ENCODE assay signal across 8 cellular contexts in genomic region chr14:21103710-21104447, GRCh38. TPM values are rescaled to one million over a fixed set of nuclear protein-coding genes. Genes with fewer than 3 reads are reported as not detected.
DNase-seq lines count a peak whose midpoint lies in the region; ATAC-seq, FAIRE-seq and TF ChIP-seq lines count a peak whose summit lies in the region.

No MANE protein-coding gene starts in this region.

- H3K9me3 ChIP-seq in GM23248 (ENCODE audit: low read depth) = no peaks in the 10 kb centered on the region
- no peaks in the 10 kb centered on the region for H3K9me3 ChIP-seq in Karpas-422 (ENCODE audit: low read length)
- H3K9me3 ChIP-seq in fibroblast of lung (ENCODE audit: control insufficient read depth, insufficient read depth, low read depth, low read length) = no peaks in the 10 kb centered on the region
- H3K9me3 ChIP-seq in naive thymus-derived CD4-positive, alpha-beta T cell (ENCODE audit: control insufficient read depth in 2 of 3, low read length in 3 of 3) = no peaks in the 10 kb centered on the region

- POLR2A ChIA-PET in naive thymus-derived CD4-positive, alpha-beta T cell (lab: Charles Lee) = interaction anchor here (1.1 to 5.9 kb wide), 10 partner anchors 10 to 333 kb away, joined by 3 to 53 read pairs (median 9); no protein-coding TSS in a partner anchor

- WGBS in GM23248 (ENCODE audit: low coverage in 1 of 2, low lambda C conversion rate in 2 of 2, missing lambda C conversion rate in 2 of 2), 2 experiments = 1% methylated on average over 59 to 62 of the region's 62 CpGs

- H3K9me3 Mint-ChIP-seq in naive thymus-derived CD4-positive, alpha-beta T cell = peaks cover 0 to 1% (median 0%) of the 10 kb centered on the region in 11 donors
- no peaks in the 10 kb centered on the region for H3K9me3 Mint-ChIP-seq in stimulated activated memory B cell treated with anti-CD40 and anti-IgM and Interleukin-4, amounts not matched to agents 10 μg/mL and 1 μg/mL and 100 μg/mL, for 72 hours

- H2AFZ ChIP-seq in GM23248 (peak overlapping the region; percentile 93), Karpas-422 (ENCODE audit: low read length) (peak overlapping the region; percentile 88), fibroblast of lung (ENCODE audit: low read length) (peak overlapping the region; percentile 91)

- H3K79me2 ChIP-seq in GM23248 (ENCODE audit: insufficient read depth) (no peaks in the 10 kb centered on the region), Karpas-422 (ENCODE audit: low read length) (peaks cover 10% of the 10 kb centered on the region; the same call in 1 of the 2 replicates), fibroblast of lung (ENCODE audit: control insufficient read depth, insufficient read depth, low read length) (no peaks in the 10 kb centered on the region)

- H3K9ac ChIP-seq in GM23248 (peak overlapping the region; percentile 98), Karpas-422 (ENCODE audit: low read length) (peak overlapping the region; percentile 96), fibroblast of lung (ENCODE audit: insufficient read depth, low read length) (peak overlapping the region; percentile 99)

- H3F3A ChIP-seq in GM23248 (ENCODE audit: insufficient read depth) = peaks cover 34% of the 10 kb centered on the region

- H3K4me2 ChIP-seq in GM23248 (ENCODE audit: unreplicated experiment) (peak overlapping the region; percentile 99), Karpas-422 (ENCODE audit: low read depth, low read length, poor library complexity, severe bottlenecking) (peak overlapping the region; percentile 98), fibroblast of lung (ENCODE audit: extremely low read depth, insufficient read depth, low read length) (peak overlapping the region; percentile 95)

- H3K4me3 ChIP-seq in GM23248 (peak overlapping the region; percentile 80), Karpas-422 (ENCODE audit: low read length) (peak overlapping the region; percentile 96), fibroblast of lung (replicated peaks in 1 of 4; ENCODE audit: control extremely low read depth in 1 of 4, insufficient read depth in 1 of 4, low read depth in 3 of 4, low read length in 4 of 4) (peak overlapping the region; percentile 69 to 80 (median 76))
- peak overlapping the region; percentile 94 for H3K4me3 ChIP-seq in naive thymus-derived CD4-positive, alpha-beta T cell (ENCODE audit: low read length)

- peak overlapping the region; percentile 25 to 97 (median 89) for H3K27ac Mint-ChIP-seq in naive thymus-derived CD4-positive, alpha-beta T cell
- peak overlapping the region; percentile 76 for H3K27ac Mint-ChIP-seq in stimulated activated memory B cell treated with anti-CD40 and anti-IgM and Interleukin-4, amounts not matched to agents 10 μg/mL and 1 μg/mL and 100 μg/mL, for 72 hours

- H3K27me3 ChIP-seq in GM23248 (replicated peaks; ENCODE audit: insufficient read depth) (no peaks in the 10 kb centered on the region), Karpas-422 (ENCODE audit: low read length) (no peaks in the 10 kb centered on the region), fibroblast of lung (ENCODE audit: control insufficient read depth, insufficient read depth, low read length) (no peaks in the 10 kb centered on the region)
- H3K27me3 ChIP-seq in naive thymus-derived CD4-positive, alpha-beta T cell (ENCODE audit: control insufficient read depth in 2 of 2, insufficient read depth in 2 of 2, low read length in 2 of 2) = peaks cover 0 to 4% of the 10 kb centered on the region in 2 donors

- H3K9me2 ChIP-seq in GM23248 (ENCODE audit: insufficient read depth) (no peaks in the 10 kb centered on the region), Karpas-422 (replicated peaks; ENCODE audit: insufficient read depth, low read length) (no peaks in the 10 kb centered on the region)

- in situ Hi-C loops in GM23248 (cut with MboI) = no loop called here

- peaks cover 23 to 41% (median 26%) of the 10 kb centered on the region in 7 donors for H3K4me1 Mint-ChIP-seq in naive thymus-derived CD4-positive, alpha-beta T cell
- peaks cover 35% of the 10 kb centered on the region for H3K4me1 Mint-ChIP-seq in stimulated activated memory B cell treated with anti-CD40 and anti-IgM and Interleukin-4, amounts not matched to agents 10 μg/mL and 1 μg/mL and 100 μg/mL, for 72 hours

- peak; percentile 96 for DNase-seq in EH (ENCODE audit: low read depth)
- peak; percentile 99 for DNase-seq in GM23248
- DNase-seq in Karpas-422 = peak; percentile 100
- peak; percentile 81 for DNase-seq in RCC 7860 (ENCODE audit: low spot score)
- peak; percentile 82 to 84 for DNase-seq in activated T-helper 1 cell treated with anti-CD3 and anti-CD28 coated beads, Interleukin-2, amount 50 U/mL, for 16 hours (ENCODE audit: low read depth in 1 of 2, low spot score in 1 of 2)
- DNase-seq in fibroblast of lung (ENCODE audit: low read depth in 2 of 2) = peak; percentile 96
- DNase-seq in naive thymus-derived CD4-positive, alpha-beta T cell = peak; percentile 87 to 94 (median 92)

- peaks cover 0 to 11% (median 0%) of the 10 kb centered on the region in 5 donors for H3K27me3 Mint-ChIP-seq in naive thymus-derived CD4-positive, alpha-beta T cell
- H3K27me3 Mint-ChIP-seq in stimulated activated memory B cell treated with anti-CD40 and anti-IgM and Interleukin-4, amounts not matched to agents 10 μg/mL and 1 μg/mL and 100 μg/mL, for 72 hours = peaks cover 19% of the 10 kb centered on the region

- H3K36me3 ChIP-seq in GM23248 (ENCODE audit: low read depth) = no peaks in the 10 kb centered on the region
- no peaks in the 10 kb centered on the region for H3K36me3 ChIP-seq in Karpas-422 (ENCODE audit: insufficient read depth, low read length)
- no peaks in the 10 kb centered on the region for H3K36me3 ChIP-seq in fibroblast of lung (ENCODE audit: control insufficient read depth, insufficient read depth, low read length)
- no peaks in the 10 kb centered on the region for H3K36me3 ChIP-seq in naive thymus-derived CD4-positive, alpha-beta T cell (ENCODE audit: control insufficient read depth in 2 of 3, insufficient read depth in 3 of 3, low read length in 3 of 3)

- peak in 1 of 2 donors; percentile 76 for TF ChIP-seq CTCF in fibroblast of lung (conservative IDR thresholded peaks at IDR 0.05 in 1 of 2, IDR thresholded peaks at IDR 0.05 in 1 of 2; ENCODE audit: low read depth in 1 of 2, low read length in 2 of 2)

- peaks cover 0 to 1% (median 0%) of the 10 kb centered on the region in 5 donors for H3K36me3 Mint-ChIP-seq in naive thymus-derived CD4-positive, alpha-beta T cell
- H3K36me3 Mint-ChIP-seq in stimulated activated memory B cell treated with anti-CD40 and anti-IgM and Interleukin-4, amounts not matched to agents 10 μg/mL and 1 μg/mL and 100 μg/mL, for 72 hours = no peaks in the 10 kb centered on the region

- peak; percentile 92 for ATAC-seq in naive thymus-derived CD4-positive, alpha-beta T cell
- peak; percentile 96 for ATAC-seq in stimulated activated memory B cell treated with anti-CD40 and anti-IgM and Interleukin-4, amounts not matched to agents 10 μg/mL and 1 μg/mL and 100 μg/mL, for 72 hours

- intact Hi-C loops in naive thymus-derived CD4-positive, alpha-beta T cell (cut with micrococcal nuclease) = loop anchor here (1.0 to 5.0 kb wide), 24 partner anchors 12 to 762 kb away; partner anchors contain the start of genes CHD8 (in 2 of the 2), HNRNPC (in 2 of the 2), METTL17 (in 2 of the 2) and METTL3 (in 2 of the 2)

- H4K20me1 ChIP-seq in GM23248 (ENCODE audit: insufficient read depth) = no peaks in the 10 kb centered on the region
- no peaks in the 10 kb centered on the region; the same call in 1 of the 2 replicates for H4K20me1 ChIP-seq in Karpas-422 (ENCODE audit: insufficient read depth, low read depth, low read length)
- no peaks in the 10 kb centered on the region for H4K20me1 ChIP-seq in fibroblast of lung (ENCODE audit: control insufficient read depth, extremely low read depth, insufficient read depth, low read length)

- H3K4me3 Mint-ChIP-seq in naive thymus-derived CD4-positive, alpha-beta T cell = peak overlapping the region; percentile 74 to 99 (median 91)
- peak overlapping the region; percentile 74 for H3K4me3 Mint-ChIP-seq in stimulated activated memory B cell treated with anti-CD40 and anti-IgM and Interleukin-4, amounts not matched to agents 10 μg/mL and 1 μg/mL and 100 μg/mL, for 72 hours

- CTCF ChIA-PET in naive thymus-derived CD4-positive, alpha-beta T cell (lab: Charles Lee) = interaction anchor here (0.6 to 8.6 kb wide), 12 partner anchors 10 to 105 kb away, joined by 3 to 158 read pairs (median 10); partner anchors contain the start of genes ARHGEF40, RNASE7 and SLC39A2

- H3K27ac ChIP-seq in GM23248 (peak overlapping the region; percentile 95), Karpas-422 (ENCODE audit: low read length) (peak overlapping the region; percentile 68), fibroblast of lung (ENCODE audit: insufficient read depth, low read length) (peak overlapping the region; percentile 98)
- peak overlapping the region; percentile 96 for H3K27ac ChIP-seq in naive thymus-derived CD4-positive, alpha-beta T cell (ENCODE audit: low read depth, low read length)

- no peak for FAIRE-seq in RCC 7860 (lab: Jason Lieb, UNC)

- peaks cover 37% of the 10 kb centered on the region for H3K4me1 ChIP-seq in GM23248 (ENCODE audit: insufficient read depth)
- H3K4me1 ChIP-seq in Karpas-422 (ENCODE audit: low read length) = peaks cover 46% of the 10 kb centered on the region
- peaks cover 17% of the 10 kb centered on the region for H3K4me1 ChIP-seq in fibroblast of lung (ENCODE audit: control insufficient read depth, extremely low read depth, insufficient read depth, low read length)
- H3K4me1 ChIP-seq in naive thymus-derived CD4-positive, alpha-beta T cell (ENCODE audit: control insufficient read depth in 2 of 2, insufficient read depth in 2 of 2, low read length in 2 of 2) = peaks cover 3 to 8% of the 10 kb centered on the region in 2 donors

RNA-seq across cellular contexts. Expression of gene TMEM253, which starts 3.0 kb away (rescaled TPM):
- 0.97 TPM in 1 of 2 replicates, not detected in the other for total RNA-seq in GM23248 (2014; rRNA removed; shearing (Covaris generic))
- polyA plus RNA-seq in GM23248 (2016; fragmentation: Nextera tagmentation; extraction: Ambion mirVana) (0.18 TPM in 1 of 2 replicates, not detected in the other), fibroblast of lung (0.05 and 0.11 TPM in 2 replicates)
- total RNA-seq in Karpas-422 (2014; rRNA removed; shearing (Covaris generic); ENCODE audit: low replicate concordance) = not detected in 2 replicates
- total RNA-seq in fibroblast of lung = not detected in 2 replicates
- 0.07 TPM in 1 of 2 replicates, not detected in the other for polyA plus RNA-seq in fibroblast of lung (2012)
- not detected in 2 replicates for polyA minus RNA-seq in fibroblast of lung (ENCODE audit: low replicate concordance)
- under 1 TPM in 3 of 5 experiments, not detected in 2; 0.56 to 0.73 (median 0.70) TPM for total RNA-seq in naive thymus-derived CD4-positive, alpha-beta T cell
- polyA plus RNA-seq in naive thymus-derived CD4-positive, alpha-beta T cell = not detected

RNA-seq across cellular contexts. Expression of gene ZNF219, which starts 5.4 kb away (rescaled TPM):
- 15.9 and 24.0 TPM in 2 replicates for total RNA-seq in GM23248 (2014; rRNA removed; shearing (Covaris generic))
- polyA plus RNA-seq in GM23248 (2016; fragmentation: Nextera tagmentation; extraction: Ambion mirVana) = 1.6 and 1.8 TPM in 2 replicates
- total RNA-seq in Karpas-422 (2014; rRNA removed; shearing (Covaris generic); ENCODE audit: low replicate concordance) = 3.4 and 3.8 TPM in 2 replicates
- total RNA-seq in fibroblast of lung = 3.9 and 4.6 TPM in 2 replicates
- polyA plus RNA-seq in fibroblast of lung = 2.2 and 2.4 TPM in 2 replicates
- polyA plus RNA-seq in fibroblast of lung (2012) = 3.4 and 5.2 TPM in 2 replicates
- polyA minus RNA-seq in fibroblast of lung (ENCODE audit: low replicate concordance) = 1.1 and 2.3 TPM in 2 replicates
- total RNA-seq in naive thymus-derived CD4-positive, alpha-beta T cell = 10 to 100 TPM in 2 of 5 experiments, 1 to 10 TPM in 3; 5.7 to 22.1 (median 9.1) TPM
- 1 to 10 TPM; 2.3 to 2.8 TPM for polyA plus RNA-seq in naive thymus-derived CD4-positive, alpha-beta T cell

RNA-seq across cellular contexts. Expression of gene ARHGEF40, which starts 33.8 kb away (rescaled TPM):
- total RNA-seq in GM23248 (2014; rRNA removed; shearing (Covaris generic)) = 56.6 and 68.3 TPM in 2 replicates
- polyA plus RNA-seq in GM23248 (2016; fragmentation: Nextera tagmentation; extraction: Ambion mirVana) (22.4 and 23.9 TPM in 2 replicates), fibroblast of lung (18.2 and 34.6 TPM in 2 replicates)
- total RNA-seq in Karpas-422 (2014; rRNA removed; shearing (Covaris generic); ENCODE audit: low replicate concordance) = 2.2 TPM in 2 replicates
- total RNA-seq in fibroblast of lung = 23.6 and 24.7 TPM in 2 replicates
- 16.0 and 24.4 TPM in 2 replicates for polyA plus RNA-seq in fibroblast of lung (2012)
- polyA minus RNA-seq in fibroblast of lung (ENCODE audit: low replicate concordance) = 93.2 and 115 TPM in 2 replicates
- 10 to 100 TPM in 1 of 5 experiments, 1 to 10 TPM in 1, under 1 TPM in 2, not detected in 1; 0.65 to 40.5 (median 5.4) TPM for total RNA-seq in naive thymus-derived CD4-positive, alpha-beta T cell
- under 1 TPM in 1 of 2 donors, not detected in 1; 0.11 TPM for polyA plus RNA-seq in naive thymus-derived CD4-positive, alpha-beta T cell

RNA-seq across cellular contexts. Expression of gene RNASE8, which starts 46.3 kb away (rescaled TPM):
- total RNA-seq in GM23248 (2014; rRNA removed; shearing (Covaris generic)) = not detected in 2 replicates
- not detected in 2 replicates for polyA plus RNA-seq in GM23248 (2016; fragmentation: Nextera tagmentation; extraction: Ambion mirVana)
- not detected in 2 replicates for total RNA-seq in Karpas-422 (2014; rRNA removed; shearing (Covaris generic); ENCODE audit: low replicate concordance)
- total RNA-seq in fibroblast of lung = not detected in 2 replicates
- not detected in 2 replicates for polyA plus RNA-seq in fibroblast of lung
- not detected in 2 replicates for polyA plus RNA-seq in fibroblast of lung (2012)
- polyA minus RNA-seq in fibroblast of lung (ENCODE audit: low replicate concordance) = not detected in 2 replicates
- not detected for total RNA-seq in naive thymus-derived CD4-positive, alpha-beta T cell
- not detected for polyA plus RNA-seq in naive thymus-derived CD4-positive, alpha-beta T cell

RNA-seq across cellular contexts. Expression of gene OR5AU1, which starts 52.0 kb away (rescaled TPM):
- total RNA-seq in GM23248 (2014; rRNA removed; shearing (Covaris generic)) = not detected in 2 replicates
- polyA plus RNA-seq in GM23248 (2016; fragmentation: Nextera tagmentation; extraction: Ambion mirVana) (not detected in 2 replicates), fibroblast of lung (not detected in 2 replicates)
- not detected in 2 replicates for total RNA-seq in Karpas-422 (2014; rRNA removed; shearing (Covaris generic); ENCODE audit: low replicate concordance)
- not detected in 2 replicates for total RNA-seq in fibroblast of lung
- not detected in 2 replicates for polyA plus RNA-seq in fibroblast of lung (2012)
- polyA minus RNA-seq in fibroblast of lung (ENCODE audit: low replicate concordance) = not detected in 2 replicates
- total RNA-seq in naive thymus-derived CD4-positive, alpha-beta T cell = not detected
- polyA plus RNA-seq in naive thymus-derived CD4-positive, alpha-beta T cell = not detected

Comparison
In these comparisons a context has a peak if more than half of its experiments do, and no peak if none do; other contexts are left out.
1. Peak in every context shown above with its lines: DNase-seq, ATAC-seq, H3K4me3 ChIP-seq and H3K27ac ChIP-seq.